ENCODE assay signal across 29 cellular contexts in genomic region chr7:143027032-143027431, GRCh38. TPM values are rescaled to one million over a fixed set of nuclear protein-coding genes. Genes with fewer than 3 reads are reported as not detected.
"Had no signal": no experiment of that assay in that cellular context is flagged by ENCODE, and none has a peak within 500 bp of the region (broad histone marks: within the 10 kb centered on the region; RNA-seq: fewer than 3 reads in every experiment).

A gene with protein sequence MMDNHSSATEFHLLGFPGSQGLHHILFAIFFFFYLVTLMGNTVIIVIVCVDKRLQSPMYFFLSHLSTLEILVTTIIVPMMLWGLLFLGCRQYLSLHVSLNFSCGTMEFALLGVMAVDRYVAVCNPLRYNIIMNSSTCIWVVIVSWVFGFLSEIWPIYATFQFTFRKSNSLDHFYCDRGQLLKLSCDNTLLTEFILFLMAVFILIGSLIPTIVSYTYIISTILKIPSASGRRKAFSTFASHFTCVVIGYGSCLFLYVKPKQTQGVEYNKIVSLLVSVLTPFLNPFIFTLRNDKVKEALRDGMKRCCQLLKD (minus strand): TSS chr7:143027132. CDS start chr7:143027132, 0 bp downstream.

- H3K4me1 ChIP-seq: colonic mucosa, esophagus squamous epithelium, gastrocnemius medialis, heart right ventricle, left lung, lower lobe of right lung had no signal

- DNase-seq: colonic mucosa; dermis blood vessel endothelial cell; effector CD8-positive, alpha-beta T cell; effector memory CD8-positive, alpha-beta T cell; endodermal cell; erythroblast; esophagus squamous epithelium; foreskin fibroblast; foreskin melanocyte; gastrocnemius medialis; glutamatergic neuron; head of caudate nucleus; heart right ventricle; hippocampal formation; left cardiac atrium; left lung; left ventricle myocardium superior; lower lobe of right lung; mesenchymal stem cell; midbrain; naive B cell; naive thymus-derived CD8-positive, alpha-beta T cell had no signal

- H3K27ac ChIP-seq: colonic mucosa, epithelial cell of prostate, esophagus squamous epithelium, gastrocnemius medialis, heart right ventricle, left lung, lower lobe of right lung had no signal

- H3K36me3 ChIP-seq: colonic mucosa, esophagus squamous epithelium, gastrocnemius medialis, heart right ventricle, left lung, lower lobe of right lung had no signal

- H3K27me3 ChIP-seq: colonic mucosa, esophagus squamous epithelium, gastrocnemius medialis, heart right ventricle had no signal

- H3K9me3 ChIP-seq: colonic mucosa, esophagus squamous epithelium, gastrocnemius medialis, heart right ventricle, left lung, lower lobe of right lung had no signal

- H3K4me3 ChIP-seq: colonic mucosa, esophagus squamous epithelium, gastrocnemius medialis, heart right ventricle, left lung, lower lobe of right lung had no signal

RNA-seq across cellular contexts. Expression of the gene that starts here (rescaled TPM):
- total RNA-seq: colonic mucosa, dermis blood vessel endothelial cell, endodermal cell, esophagus mucosa, esophagus squamous epithelium, gastrocnemius medialis, kidney epithelial cell, left cardiac atrium, left lung, left ventricle myocardium superior, lower leg skin, lower lobe of right lung, lung microvascular endothelial cell, mononuclear cell, mucosa of gallbladder had no signal
